ENCODE assay signal across 8 cellular contexts in genomic region chr7:155796381-155797261, GRCh38. TPM values are rescaled to one million over a fixed set of nuclear protein-coding genes. Genes with fewer than 3 reads are reported as not detected.
DNase-seq lines count a peak whose midpoint lies in the region; ATAC-seq and TF ChIP-seq lines count a peak whose summit lies in the region.

No MANE protein-coding gene starts in this region.

- TF ChIP-seq CTCF in IMR-90 (conservative IDR thresholded peaks at IDR 0.05; ENCODE audit: low read depth, low read length): peak; percentile 85
- TF ChIP-seq CTCF in right lobe of liver (IDR thresholded peaks at IDR 0.05): peak; percentile 89 to 92 (median 90)

- in situ Hi-C loops in IMR-90 (cut with MboI; ENCODE audit: low sequenced_read_pairs): no loop called here

- intact Hi-C loops in IMR-90 (cut with micrococcal nuclease) (loop anchor here (1.0 to 10.0 kb wide), 5 partner anchors 856 to 1338 kb away; partner anchors contain the start of gene UBE3C), right lobe of liver (cut with DNase I) (loop anchor here (10.0 kb wide), 2 partner anchors 668 to 678 kb away; no protein-coding TSS in a partner anchor)

- no peak overlapping the region for H3K56ac ChIP-seq in IMR-90 (ENCODE audit: extremely low read depth, insufficient read depth, low read length)

- H3K36me3 ChIP-seq in IMR-90 (ENCODE audit: control insufficient read depth, insufficient read depth, low read length): no peaks in the 10 kb centered on the region
- no peaks in the 10 kb centered on the region for H3K36me3 ChIP-seq in right lobe of liver

- H3K4me3 ChIP-seq in IMR-90 (ENCODE audit: insufficient read depth, low read depth, low read length) (no peak overlapping the region), right lobe of liver (peak overlapping the region; percentile 32 to 60 (median 45))

- no peak overlapping the region for H3K4me3 Mint-ChIP-seq in central memory CD8-positive, alpha-beta T cell

- H3K14ac ChIP-seq in IMR-90 (replicated peaks; ENCODE audit: low read depth, low read length): no peak overlapping the region

- peak overlapping the region; percentile 23 for H2AK9ac ChIP-seq in IMR-90 (replicated peaks; ENCODE audit: low read depth, low read length, poor library complexity)

- no peaks in the 10 kb centered on the region for H4K20me1 ChIP-seq in IMR-90 (ENCODE audit: insufficient read depth, low read length)

- TF ChIP-seq RAD21 in IMR-90 (IDR thresholded peaks at IDR 0.05; ENCODE audit: low read length): peak; percentile 89

- H3K4me1 ChIP-seq in IMR-90 (ENCODE audit: control insufficient read depth, insufficient read depth, low read length) (peaks cover 2% of the 10 kb centered on the region; the same call in 1 of the 2 replicates), right lobe of liver (peaks cover 0 to 9% (median 0%) of the 10 kb centered on the region in 4 donors)

- H3K9me1 ChIP-seq in IMR-90 (ENCODE audit: insufficient read depth, low read length): peaks cover 4% of the 10 kb centered on the region; the same call in 1 of the 2 replicates

- TF ChIP-seq POLR2A in IMR-90 (IDR thresholded peaks at IDR 0.05; ENCODE audit: low read depth, low read length) (no peak), right lobe of liver (IDR thresholded peaks at IDR 0.05) (no peak)

- H3K4ac ChIP-seq in IMR-90 (ENCODE audit: low read depth, low read length): no peak overlapping the region

- no peak overlapping the region for H2BK15ac ChIP-seq in IMR-90 (ENCODE audit: low read depth, low read length)

- POLR2A ChIA-PET in IMR-90 (lab: Charles Lee; ENCODE audit: unreplicated experiment): no interaction called here

- H3K9ac ChIP-seq in IMR-90 (ENCODE audit: low read depth, low read length): no peak overlapping the region

- H3K27me3 ChIP-seq in IMR-90 (ENCODE audit: control insufficient read depth, insufficient read depth, low read length): peaks cover 36% of the 10 kb centered on the region
- H3K27me3 ChIP-seq in right lobe of liver: no peaks in the 10 kb centered on the region

- no peaks in the 10 kb centered on the region for H3K9me3 Mint-ChIP-seq in central memory CD8-positive, alpha-beta T cell

- no peak overlapping the region for H3K27ac Mint-ChIP-seq in central memory CD8-positive, alpha-beta T cell (ENCODE audit: low read depth)

- no peak overlapping the region for H3K23ac ChIP-seq in IMR-90 (ENCODE audit: low read depth, low read length)

- no peak overlapping the region for H3K18ac ChIP-seq in IMR-90 (ENCODE audit: low read depth, low read length)

- no peaks in the 10 kb centered on the region for H3K79me1 ChIP-seq in IMR-90 (ENCODE audit: low read depth in 1 of 2, low read length in 2 of 2)

- H4K5ac ChIP-seq in IMR-90 (ENCODE audit: low read depth, low read length): no peak overlapping the region

- BruUV-seq in IMR-90 (replicated peaks; lab: Mats Ljungman, UMichigan): no TSS peak

- no peak overlapping the region for H2BK20ac ChIP-seq in IMR-90 (ENCODE audit: low read depth, low read length)

- H3K9me3 ChIP-seq in IMR-90 (ENCODE audit: control insufficient read depth, insufficient read depth, low read length) (no peaks in the 10 kb centered on the region), right lobe of liver (no peaks in the 10 kb centered on the region)

- H3K4me2 ChIP-seq in IMR-90 (ENCODE audit: low read depth, low read length): peak overlapping the region; percentile 93

- ATAC-seq in IMR-90 (ENCODE audit: low read depth) (peak; percentile 96), right lobe of liver (peak; percentile 90 to 96 (median 94)), GM18873 (IDR thresholded peaks at IDR 0.05; ENCODE audit: low FRiP score, unreplicated experiment) (no peak)
- ATAC-seq in central memory CD8-positive, alpha-beta T cell (replicated peaks; ENCODE audit: extremely low read depth, poor library complexity, severe bottlenecking): peak; percentile 43

- CTCF ChIA-PET in IMR-90 (lab: Yijun Ruan, JAX): no interaction called here

- dilution Hi-C loops in IMR-90 (cut with HindIII; ENCODE audit: low sequenced_read_pairs, unreplicated experiment): no loop called here

- no peak overlapping the region for H2AK5ac ChIP-seq in IMR-90 (ENCODE audit: low read depth, low read length)

- peaks cover 1% of the 10 kb centered on the region for H3K36me3 Mint-ChIP-seq in central memory CD8-positive, alpha-beta T cell (ENCODE audit: insufficient read depth)

- H2BK5ac ChIP-seq in IMR-90 (ENCODE audit: low read depth, low read length, poor library complexity, severe bottlenecking): no peak overlapping the region

- H2AFZ ChIP-seq in IMR-90 (replicated peaks; ENCODE audit: low read length, poor library complexity): peak overlapping the region; percentile 86

- no peak overlapping the region for H2BK120ac ChIP-seq in IMR-90 (ENCODE audit: low read depth, low read length)

- H3K27me3 Mint-ChIP-seq in central memory CD8-positive, alpha-beta T cell: peaks cover 36% of the 10 kb centered on the region

- H3K27ac ChIP-seq in IMR-90 (ENCODE audit: insufficient read depth, low read length): no peak overlapping the region
- H3K27ac ChIP-seq in right lobe of liver: peak overlapping the region in 2 of 3 donors; percentile 52 to 73

- DNase-seq in AML-193 (lab: John Stamatoyannopoulos, UW) (peak; percentile 18 to 21), GM19240 (ENCODE audit: insufficient read length, low spot score) (peak; percentile 69), IMR-90 (no peak), right lobe of liver (peak; percentile 71 to 80 (median 78))
- peak; percentile 78 for DNase-seq in activated CD4-positive, CD25-positive, alpha-beta regulatory T cell treated with anti-CD3 and anti-CD28 coated beads, Interleukin-2, amount 50 U/mL, for 72 hours
- peak; percentile 33 to 56 for DNase-seq in central memory CD8-positive, alpha-beta T cell (ENCODE audit: low spot score in 2 of 2)
- DNase-seq in stimulated activated CD8-positive, alpha-beta memory T cell treated with anti-CD3 and anti-CD28 coated beads, Interleukin-15, amount 100 ng/mL, for 1 hour (ENCODE audit: low read depth): peak; percentile 37

- 18% methylated on average over 37 of the region's 60 CpGs; no CpG with 5 or more reads in 1 of the 2 experiments for WGBS in IMR-90 (ENCODE audit: extremely low coverage in 2 of 2, insufficient read length in 1 of 2), 2 experiments
- WGBS in right lobe of liver (ENCODE audit: insufficient coverage, low coverage, low lambda C conversion rate, missing lambda C conversion rate): 39% methylated on average over 11 of the region's 60 CpGs

- no peak overlapping the region for H4K8ac ChIP-seq in IMR-90 (ENCODE audit: low read depth in 2 of 2, low read length in 2 of 2)

- H4K91ac ChIP-seq in IMR-90 (ENCODE audit: insufficient read depth, low read depth, low read length): no peak overlapping the region

- H3K4me1 Mint-ChIP-seq in central memory CD8-positive, alpha-beta T cell: no peaks in the 10 kb centered on the region

TF ChIP-seq in IMR-90, 13 proteins besides CTCF, POLR2A, EP300 and RAD21:
- TF ChIP-seq FOS (IDR thresholded peaks at IDR 0.05; ENCODE audit: low read depth, low read length): no peak
- TF ChIP-seq SMC3 (IDR thresholded peaks at IDR 0.05; ENCODE audit: low read depth, low read length): peak; percentile 83
- TF ChIP-seq NFE2L2 (IDR thresholded peaks at IDR 0.05; ENCODE audit: low read depth, low read length): no peak
- no peak for TF ChIP-seq RCOR1 (IDR thresholded peaks at IDR 0.05; ENCODE audit: insufficient replicate concordance, low read length)
- no peak for TF ChIP-seq BHLHE40 (IDR thresholded peaks at IDR 0.05; ENCODE audit: low read depth, low read length)

RNA-seq across cellular contexts. Expression of gene SHH, which starts 15.6 kb away (rescaled TPM):
- total RNA-seq in IMR-90 (2012; rRNA removed) (under 0.01 TPM in 1 of 2 replicates, not detected in the other), right lobe of liver (10 to 100 TPM in 4 of 6 experiments, 1 to 10 TPM in 2; 6.8 to 18.6 (median 12.4) TPM)
- 0.03 TPM in 1 of 2 replicates, not detected in the other for polyA plus RNA-seq in IMR-90 (2012; rRNA removed)
- polyA plus RNA-seq in IMR-90 (2012; cell fraction: cytosol; rRNA removed): 0.01 and 0.04 TPM in 2 replicates
- polyA plus RNA-seq in IMR-90 (2012; cell fraction: nucleus; rRNA removed; ENCODE audit: low replicate concordance): 0.03 and 0.11 TPM in 2 replicates
